In genomic region chr7:78516450-78516849, GRCh38 we compare ENCODE assay signal across 29 cellular contexts.
"Had no signal": no experiment of that assay in that cellular context is flagged by ENCODE, and none has a peak within 500 bp of the region (broad histone marks: within the 10 kb centered on the region; RNA-seq: fewer than 3 reads in every experiment).

No MANE protein-coding gene starts in this region.

- H3K27me3 Mint-ChIP-seq: activated naive CD8-positive, alpha-beta T cell treated with anti-CD3 and anti-CD28 coated beads, Interleukin-2, amount 50 U/mL, for 24 hours; central memory CD8-positive, alpha-beta T cell had no signal

- H3K4me3 Mint-ChIP-seq: activated CD8-positive, alpha-beta T cell treated with anti-CD3 and anti-CD28 coated beads, Interleukin-2, amount 10 ng/mL, durations not matched to agents 7 days and 5 days; activated naive CD8-positive, alpha-beta T cell treated with anti-CD3 and anti-CD28 coated beads, Interleukin-2, amount 50 U/mL, for 24 hours; central memory CD8-positive, alpha-beta T cell; T-helper 1 cell treated with Interleukin-12 subunit alpha and Interleukin-12 subunit beta and Interleukin-4 antibody, amounts not matched to agents 30 μg/mL and 1 μg/mL, for 36 hours had no signal

- ATAC-seq: activated CD8-positive, alpha-beta T cell treated with anti-CD3 and anti-CD28 coated beads, Interleukin-2, amount 10 ng/mL, durations not matched to agents 7 days and 5 days; activated naive CD4-positive, alpha-beta T cell treated with anti-CD3 and anti-CD28 coated beads, Interleukin-2, amount 50 U/mL, for 72 hours; activated naive CD8-positive, alpha-beta T cell treated with anti-CD3 and anti-CD28 coated beads, Interleukin-2, amount 50 U/mL, for 24 hours; body of pancreas; SK-N-SH treated with all-trans-retinoic acid at 6 μM for 48 hours had no signal

- H3K4me1 ChIP-seq: ascending aorta, body of pancreas, Peyer's patch, SJSA1 had no signal

- H3K4me1 Mint-ChIP-seq: activated naive CD8-positive, alpha-beta T cell treated with anti-CD3 and anti-CD28 coated beads, Interleukin-2, amount 50 U/mL, for 24 hours; central memory CD8-positive, alpha-beta T cell had no signal

- H3K36me3 Mint-ChIP-seq: activated naive CD4-positive, alpha-beta T cell treated with anti-CD3 and anti-CD28 coated beads, Interleukin-2, amount 50 U/mL, for 72 hours had no signal

- DNase-seq: activated CD4-positive, alpha-beta T cell treated with anti-CD3 and anti-CD28 coated beads for 48 hours; activated CD4-positive, alpha-beta T cell treated with anti-CD3 and anti-CD28 coated beads, Interleukin-2, amount 50 U/mL, for 4 hours; activated CD4-positive, CD25-positive, alpha-beta regulatory T cell treated with anti-CD3 and anti-CD28 coated beads, Interleukin-2, amount 50 U/mL, for 72 hours; activated CD8-positive, alpha-beta memory T cell treated with anti-CD3 and anti-CD28 coated beads, Interleukin-2, amount 50 U/mL, for 48 hours; activated CD8-positive, alpha-beta T cell treated with anti-CD3 and anti-CD28 coated beads, Interleukin-2, amount 10 ng/mL, durations not matched to agents 7 days and 5 days; activated effector memory CD4-positive, alpha-beta T cell treated with Interleukin-2 at 50 U/mL for 16 hours; activated naive CD4-positive, alpha-beta T cell; activated naive CD8-positive, alpha-beta T cell treated with anti-CD3 and anti-CD28 coated beads, Interleukin-2, amount 50 U/mL, for 24 hours; activated T-cell treated with anti-CD3 and anti-CD28 coated beads, Interleukin-2, amount 50 U/mL, for 1 hour; amniotic stem cell; body of pancreas; NCI-H1105 treated with DMSO at 0.1 percent for 48 hours; NCI-H1436 treated with DMSO at 0.1 percent for 48 hours; NCI-H187; NCI-H2081; NCI-H510A treated with DMSO at 0.1 percent for 48 hours; NCI-H774; NK-92 treated with Interleukin-12 subunit alpha and Interleukin-12 subunit beta, amount 100 ng/mL, for 24 hours; OCI-M1; Peyer's patch; SHP77; SW 1271 had no signal

- H3K27ac ChIP-seq: ascending aorta, body of pancreas, Peyer's patch, RWPE1, SJSA1 had no signal

- H3K9me3 Mint-ChIP-seq: activated naive CD4-positive, alpha-beta T cell treated with anti-CD3 and anti-CD28 coated beads, Interleukin-2, amount 50 U/mL, for 72 hours; activated naive CD8-positive, alpha-beta T cell treated with anti-CD3 and anti-CD28 coated beads, Interleukin-2, amount 50 U/mL, for 24 hours; central memory CD8-positive, alpha-beta T cell; T-helper 1 cell treated with Interleukin-12 subunit alpha and Interleukin-12 subunit beta and Interleukin-4 antibody, amounts not matched to agents 30 μg/mL and 1 μg/mL, for 36 hours had no signal

- H3K36me3 ChIP-seq: ascending aorta, Peyer's patch, SJSA1 had no signal

- H3K27me3 ChIP-seq: ascending aorta, body of pancreas, Peyer's patch, SJSA1 had no signal

- H3K27ac Mint-ChIP-seq: activated CD8-positive, alpha-beta T cell treated with anti-CD3 and anti-CD28 coated beads, Interleukin-2, amount 10 ng/mL, durations not matched to agents 7 days and 5 days; activated naive CD8-positive, alpha-beta T cell treated with anti-CD3 and anti-CD28 coated beads, Interleukin-2, amount 50 U/mL, for 24 hours; T-helper 1 cell treated with Interleukin-12 subunit alpha and Interleukin-12 subunit beta and Interleukin-4 antibody, amounts not matched to agents 30 μg/mL and 1 μg/mL, for 36 hours had no signal

- H3K9me3 ChIP-seq: ascending aorta, body of pancreas, Peyer's patch, SJSA1 had no signal

- H3K4me3 ChIP-seq: ascending aorta, body of pancreas, Peyer's patch, SJSA1 had no signal
